Comparison of ENCODE assay signal across 1 cellular context in the genomic region with DNA sequence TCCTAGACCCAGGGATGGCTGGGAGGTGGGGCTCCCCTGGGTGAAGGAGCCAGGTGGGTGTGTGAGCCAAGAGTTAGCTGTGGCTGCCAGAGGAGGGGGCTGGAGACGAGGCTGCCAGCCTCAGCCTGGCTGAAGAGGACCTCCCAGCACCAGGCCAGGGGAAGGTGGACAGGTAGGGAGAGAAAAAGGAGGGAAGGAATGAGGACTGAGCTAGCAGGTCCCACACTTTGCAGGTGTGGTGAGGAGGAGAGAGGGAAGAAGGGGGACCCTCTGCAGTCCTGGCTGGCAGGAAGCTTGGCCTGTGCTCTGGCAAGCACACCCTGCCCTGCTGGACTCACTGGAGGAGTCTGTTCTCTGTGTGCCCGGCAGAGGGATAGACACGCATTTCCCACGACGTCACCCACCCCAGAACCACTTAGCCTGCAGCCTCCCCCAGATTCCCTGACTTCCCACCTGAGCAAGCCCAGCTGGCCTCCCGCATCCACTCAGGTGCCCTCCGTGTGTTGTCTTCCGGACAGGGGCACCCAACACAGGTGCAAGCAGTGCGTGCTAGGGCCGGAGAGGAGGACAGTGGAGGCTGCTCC.
TF ChIP-seq lines count a peak whose summit lies in the region.

No MANE protein-coding gene starts in this region.

TF ChIP-seq in HCT116, 20 proteins besides CTCF, POLR2A, EP300 and RAD21 (continued from another document):
- TF ChIP-seq, protein P1, sequence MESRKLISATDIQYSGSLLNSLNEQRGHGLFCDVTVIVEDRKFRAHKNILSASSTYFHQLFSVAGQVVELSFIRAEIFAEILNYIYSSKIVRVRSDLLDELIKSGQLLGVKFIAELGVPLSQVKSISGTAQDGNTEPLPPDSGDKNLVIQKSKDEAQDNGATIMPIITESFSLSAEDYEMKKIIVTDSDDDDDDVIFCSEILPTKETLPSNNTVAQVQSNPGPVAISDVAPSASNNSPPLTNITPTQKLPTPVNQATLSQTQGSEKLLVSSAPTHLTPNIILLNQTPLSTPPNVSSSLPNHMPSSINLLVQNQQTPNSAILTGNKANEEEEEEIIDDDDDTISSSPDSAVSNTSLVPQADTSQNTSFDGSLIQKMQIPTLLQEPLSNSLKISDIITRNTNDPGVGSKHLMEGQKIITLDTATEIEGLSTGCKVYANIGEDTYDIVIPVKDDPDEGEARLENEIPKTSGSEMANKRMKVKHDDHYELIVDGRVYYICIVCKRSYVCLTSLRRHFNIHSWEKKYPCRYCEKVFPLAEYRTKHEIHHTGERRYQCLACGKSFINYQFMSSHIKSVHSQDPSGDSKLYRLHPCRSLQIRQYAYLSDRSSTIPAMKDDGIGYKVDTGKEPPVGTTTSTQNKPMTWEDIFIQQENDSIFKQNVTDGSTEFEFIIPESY (IDR thresholded peaks at IDR 0.05; ENCODE audit: extremely low read depth, insufficient replicate concordance, low read length): no peak
- TF ChIP-seq POLR2AphosphoS5 (IDR thresholded peaks at IDR 0.05; ENCODE audit: low read depth, low read length): no peak
- TF ChIP-seq, protein P2, sequence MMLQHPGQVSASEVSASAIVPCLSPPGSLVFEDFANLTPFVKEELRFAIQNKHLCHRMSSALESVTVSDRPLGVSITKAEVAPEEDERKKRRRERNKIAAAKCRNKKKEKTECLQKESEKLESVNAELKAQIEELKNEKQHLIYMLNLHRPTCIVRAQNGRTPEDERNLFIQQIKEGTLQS (IDR thresholded peaks at IDR 0.05): no peak
- TF ChIP-seq CBX3 (IDR thresholded peaks at IDR 0.05; ENCODE audit: low read depth): no peak
- TF ChIP-seq ELF1 (IDR thresholded peaks at IDR 0.05; ENCODE audit: borderline replicate concordance, low read depth): no peak
- no peak for TF ChIP-seq FOSL1 (IDR thresholded peaks at IDR 0.05; ENCODE audit: low read depth)
- TF ChIP-seq SP1 (IDR thresholded peaks at IDR 0.05; ENCODE audit: low read depth): no peak
- TF ChIP-seq, protein P3, sequence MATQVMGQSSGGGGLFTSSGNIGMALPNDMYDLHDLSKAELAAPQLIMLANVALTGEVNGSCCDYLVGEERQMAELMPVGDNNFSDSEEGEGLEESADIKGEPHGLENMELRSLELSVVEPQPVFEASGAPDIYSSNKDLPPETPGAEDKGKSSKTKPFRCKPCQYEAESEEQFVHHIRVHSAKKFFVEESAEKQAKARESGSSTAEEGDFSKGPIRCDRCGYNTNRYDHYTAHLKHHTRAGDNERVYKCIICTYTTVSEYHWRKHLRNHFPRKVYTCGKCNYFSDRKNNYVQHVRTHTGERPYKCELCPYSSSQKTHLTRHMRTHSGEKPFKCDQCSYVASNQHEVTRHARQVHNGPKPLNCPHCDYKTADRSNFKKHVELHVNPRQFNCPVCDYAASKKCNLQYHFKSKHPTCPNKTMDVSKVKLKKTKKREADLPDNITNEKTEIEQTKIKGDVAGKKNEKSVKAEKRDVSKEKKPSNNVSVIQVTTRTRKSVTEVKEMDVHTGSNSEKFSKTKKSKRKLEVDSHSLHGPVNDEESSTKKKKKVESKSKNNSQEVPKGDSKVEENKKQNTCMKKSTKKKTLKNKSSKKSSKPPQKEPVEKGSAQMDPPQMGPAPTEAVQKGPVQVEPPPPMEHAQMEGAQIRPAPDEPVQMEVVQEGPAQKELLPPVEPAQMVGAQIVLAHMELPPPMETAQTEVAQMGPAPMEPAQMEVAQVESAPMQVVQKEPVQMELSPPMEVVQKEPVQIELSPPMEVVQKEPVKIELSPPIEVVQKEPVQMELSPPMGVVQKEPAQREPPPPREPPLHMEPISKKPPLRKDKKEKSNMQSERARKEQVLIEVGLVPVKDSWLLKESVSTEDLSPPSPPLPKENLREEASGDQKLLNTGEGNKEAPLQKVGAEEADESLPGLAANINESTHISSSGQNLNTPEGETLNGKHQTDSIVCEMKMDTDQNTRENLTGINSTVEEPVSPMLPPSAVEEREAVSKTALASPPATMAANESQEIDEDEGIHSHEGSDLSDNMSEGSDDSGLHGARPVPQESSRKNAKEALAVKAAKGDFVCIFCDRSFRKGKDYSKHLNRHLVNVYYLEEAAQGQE (IDR thresholded peaks at IDR 0.05; ENCODE audit: low read depth): no peak
- TF ChIP-seq ZFX (IDR thresholded peaks at IDR 0.05): no peak
- no peak for TF ChIP-seq SIN3A (IDR thresholded peaks at IDR 0.05; ENCODE audit: low read depth)
